9 cellular contexts compared by ENCODE assay signal in the genomic region with DNA sequence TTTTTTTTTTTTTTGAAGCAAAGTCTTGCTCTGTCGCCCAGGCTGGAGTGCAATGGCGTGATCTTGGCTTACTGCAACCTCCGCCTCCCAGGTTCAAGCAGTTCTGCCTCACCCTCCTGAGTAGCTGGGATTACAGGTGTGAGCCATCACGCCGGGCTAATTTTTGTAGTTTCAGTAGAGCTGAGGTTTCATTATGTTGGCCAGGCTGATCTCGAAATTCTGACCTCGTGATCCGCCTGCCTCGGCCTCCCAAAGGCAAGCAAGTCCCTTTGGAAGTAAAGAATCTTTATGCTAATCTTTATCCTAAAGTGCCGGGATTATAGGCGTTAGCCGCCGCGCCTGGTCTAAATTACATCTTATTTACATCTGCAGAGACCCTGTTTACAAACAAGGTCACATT. TPM values are rescaled to one million over a fixed set of nuclear protein-coding genes. Genes with fewer than 3 reads are reported as not detected.
DNase-seq lines count a peak whose midpoint lies in the region; ATAC-seq and TF ChIP-seq lines count a peak whose summit lies in the region.
"Had no signal": no experiment of that assay in that cellular context is flagged by ENCODE, and none has a peak within 500 bp of the region (broad histone marks: within the 10 kb centered on the region; RNA-seq: fewer than 3 reads in every experiment).

No MANE protein-coding gene starts in this region.

- H3K36me3 Mint-ChIP-seq in nephron progenitor cell (ENCODE audit: low read depth), result peaks cover 12% of the 10 kb centered on the region

- H3K9me2 ChIP-seq in DOHH2 (replicated peaks; ENCODE audit: control insufficient read depth, low read length), result no peaks in the 10 kb centered on the region

- dilution Hi-C loops in mammary epithelial cell (cut with HindIII; ENCODE audit: low sequenced_read_pairs), result no loop called here

- peak overlapping the region; percentile 39 for H3K4me2 ChIP-seq in DOHH2 (ENCODE audit: low read length)
- peak overlapping the region; percentile 90 for H3K4me2 ChIP-seq in mammary epithelial cell (ENCODE audit: insufficient read depth, low read depth, low read length)

- CTCF ChIA-PET in mammary epithelial cell (lab: Charles Lee; ENCODE audit: low non-redundant PET), result no interaction called here

- DNase-seq in MG63, result no peak
- no peak for DNase-seq in mammary epithelial cell
- no peak for DNase-seq in nephron progenitor cell
- DNase-seq in SJCRH30, result no peak
- no peak for DNase-seq in left colon
- DNase-seq in DMS153 treated with DMSO at 0.1 percent for 48 hours (lab: John Stamatoyannopoulos, UW; ENCODE audit: unreplicated experiment), result no peak
- no peak for DNase-seq in prostate gland (ENCODE audit: low spot score)
- DNase-seq: foreskin fibroblast had no signal

- H3K4me1 ChIP-seq in DOHH2 (ENCODE audit: control insufficient read depth, low read length), result peaks cover 14% of the 10 kb centered on the region
- peaks cover 12% of the 10 kb centered on the region for H3K4me1 ChIP-seq in mammary epithelial cell (ENCODE audit: insufficient read depth, low read length)
- peaks cover 16% of the 10 kb centered on the region for H3K4me1 ChIP-seq in SJCRH30
- no peaks in the 10 kb centered on the region for H3K4me1 ChIP-seq in prostate gland (replicated peaks)

- H3K4me3 ChIP-seq in DOHH2 (ENCODE audit: low read length), result no peak overlapping the region
- H3K4me3 ChIP-seq in MG63, result peak overlapping the region; percentile 11; the same call in 1 of the 2 replicates
- peak overlapping the region in 1 of 3 experiments; percentile 97 for H3K4me3 ChIP-seq in mammary epithelial cell (replicated peaks in 1 of 3; ENCODE audit: insufficient read depth in 1 of 3, low read depth in 2 of 3, low read length in 3 of 3)
- no peak overlapping the region for H3K4me3 ChIP-seq in SJCRH30
- H3K4me3 ChIP-seq in prostate gland, result no peak overlapping the region

- H3K27ac ChIP-seq in DOHH2 (ENCODE audit: low read depth, low read length) (no peak overlapping the region), mammary epithelial cell (ENCODE audit: insufficient read depth, low read depth, low read length) (no peak overlapping the region), SJCRH30 (no peak overlapping the region), prostate gland (no peak overlapping the region)

- WGBS in mammary epithelial cell (ENCODE audit: low coverage, missing lambda C conversion rate), result 90% methylated on average over 14 of the region's 14 CpGs
- 82% methylated on average over 13 of the region's 14 CpGs for WGBS in prostate gland

- TSS peak; percentile 28 for BruUV-seq in mammary epithelial cell (replicated peaks; lab: Mats Ljungman, UMichigan)

- in situ Hi-C loops in mammary epithelial cell (cut with MboI; ENCODE audit: low sequenced_read_pairs in 2 of 2), result no loop called here

- no peaks in the 10 kb centered on the region for H3F3A ChIP-seq in DOHH2 (ENCODE audit: control insufficient read depth, insufficient read depth)

- no peak overlapping the region for H3K27ac Mint-ChIP-seq in nephron progenitor cell

- no peak for ATAC-seq in left colon

- TF ChIP-seq CTCF in DOHH2 (IDR thresholded peaks at IDR 0.05; ENCODE audit: low read depth, low read length, poor library complexity, severe bottlenecking) (no peak), mammary epithelial cell (conservative IDR thresholded peaks at IDR 0.05 in 1 of 2, IDR thresholded peaks at IDR 0.05 in 1 of 2; ENCODE audit: extremely low read depth in 1 of 2, insufficient read depth in 1 of 2, low read depth in 1 of 2, low read length in 2 of 2) (no peak), nephron progenitor cell (IDR thresholded peaks at IDR 0.05) (no peak), prostate gland (IDR thresholded peaks at IDR 0.05) (no peak)

- H4K20me1 ChIP-seq in DOHH2 (ENCODE audit: control insufficient read depth, insufficient read depth, low read depth, low read length), result no peaks in the 10 kb centered on the region; the same call in 1 of the 2 replicates
- no peaks in the 10 kb centered on the region for H4K20me1 ChIP-seq in mammary epithelial cell (ENCODE audit: insufficient read depth, low read length)

- TF ChIP-seq POLR2A in prostate gland (IDR thresholded peaks at IDR 0.05), result no peak

- H3K4me1 Mint-ChIP-seq in nephron progenitor cell, result peaks cover 36% of the 10 kb centered on the region

- H3K9ac ChIP-seq in mammary epithelial cell (ENCODE audit: insufficient read depth, low read length), result no peak overlapping the region

- H3K9me3 Mint-ChIP-seq in nephron progenitor cell, result no peaks in the 10 kb centered on the region

- H3K9me3 ChIP-seq in DOHH2 (ENCODE audit: control insufficient read depth, insufficient read depth, low read length), result peaks cover 1% of the 10 kb centered on the region; the same call in 1 of the 2 replicates
- H3K9me3 ChIP-seq in MG63, result no peaks in the 10 kb centered on the region
- H3K9me3 ChIP-seq in mammary epithelial cell (replicated peaks; ENCODE audit: insufficient read depth, low read length), result no peaks in the 10 kb centered on the region
- H3K9me3 ChIP-seq in SJCRH30 (replicated peaks), result no peaks in the 10 kb centered on the region
- no peaks in the 10 kb centered on the region for H3K9me3 ChIP-seq in prostate gland

- no peak overlapping the region for H2AFZ ChIP-seq in mammary epithelial cell (ENCODE audit: low read depth, low read length)

- H3K79me2 ChIP-seq in DOHH2 (ENCODE audit: control insufficient read depth, low read length) (peaks cover 63% of the 10 kb centered on the region), mammary epithelial cell (ENCODE audit: insufficient read depth, low read length) (peaks cover 63% of the 10 kb centered on the region)

- peaks cover 7% of the 10 kb centered on the region for H3K27me3 Mint-ChIP-seq in nephron progenitor cell (ENCODE audit: low read depth, poor library complexity)

- intact Hi-C loops in mammary epithelial cell (cut with micrococcal nuclease), result no loop called here
- intact Hi-C loops in left colon (cut with DNase I, micrococcal nuclease), result no loop called here
- intact Hi-C loops in prostate gland (cut with DNase I), result no loop called here

- H3K27me3 ChIP-seq in DOHH2 (ENCODE audit: control insufficient read depth, low read length), result no peaks in the 10 kb centered on the region
- H3K27me3 ChIP-seq in MG63, result no peaks in the 10 kb centered on the region
- no peaks in the 10 kb centered on the region for H3K27me3 ChIP-seq in mammary epithelial cell (ENCODE audit: insufficient read depth, low read length)
- no peaks in the 10 kb centered on the region; the same call in 1 of the 2 replicates for H3K27me3 ChIP-seq in SJCRH30
- H3K27me3 ChIP-seq in prostate gland (replicated peaks; ENCODE audit: insufficient read depth), result no peaks in the 10 kb centered on the region

- H3K36me3 ChIP-seq in DOHH2 (ENCODE audit: control insufficient read depth, low read length) (peaks cover 45% of the 10 kb centered on the region), MG63 (peaks cover 6% of the 10 kb centered on the region), mammary epithelial cell (ENCODE audit: insufficient read depth, low read length) (peaks cover 5% of the 10 kb centered on the region), SJCRH30 (peaks cover 5% of the 10 kb centered on the region), prostate gland (no peaks in the 10 kb centered on the region)

- peak overlapping the region; percentile 63 for H3K4me3 Mint-ChIP-seq in nephron progenitor cell

RNA-seq across cellular contexts. Expression of gene PSMG4, which starts 1.5 kb away (rescaled TPM):
- total RNA-seq in MG63 (2014; rRNA removed; shearing (Covaris generic); ENCODE audit: low replicate concordance), result 28.6 and 36.9 TPM in 2 replicates
- total RNA-seq in mammary epithelial cell (10 to 100 TPM; 14.3 to 29.9 TPM), left colon (10 to 100 TPM in 1 of 2 donors, 1 to 10 TPM in 1; 9.9 to 13.8 TPM), prostate gland (10 to 100 TPM; 20.8 to 30.1 TPM)
- 26.1 TPM for polyA plus RNA-seq in mammary epithelial cell
- 6.7 TPM for polyA minus RNA-seq in mammary epithelial cell
- total RNA-seq in SJCRH30 (2014; rRNA removed; shearing (Covaris generic)), result 10.1 and 11.0 TPM in 2 replicates

RNA-seq across cellular contexts. Expression of gene TUBB2B, which starts 32.8 kb away (rescaled TPM):
- 8.6 and 27.6 TPM in 2 replicates for total RNA-seq in MG63 (2014; rRNA removed; shearing (Covaris generic); ENCODE audit: low replicate concordance)
- total RNA-seq in mammary epithelial cell (10 to 100 TPM in 1 of 2 donors, 1 to 10 TPM in 1; 3.1 to 31.8 TPM), left colon (1 to 10 TPM; 1.2 to 2.7 TPM), prostate gland (1 to 10 TPM; 3.9 to 4.5 TPM)
- polyA plus RNA-seq in mammary epithelial cell, result 5.7 TPM
- 3.5 TPM for polyA minus RNA-seq in mammary epithelial cell
- 54.1 and 57.9 TPM in 2 replicates for total RNA-seq in SJCRH30 (2014; rRNA removed; shearing (Covaris generic))
